ENCODE assay signal across 12 cellular contexts in genomic region chr7:48096273-48096672, GRCh38. TPM values are rescaled to one million over a fixed set of nuclear protein-coding genes. Genes with fewer than 3 reads are reported as not detected.
DNase-seq lines count a peak whose midpoint lies in the region; ATAC-seq and TF ChIP-seq lines count a peak whose summit lies in the region.
"Had no signal": no experiment of that assay in that cellular context is flagged by ENCODE, and none has a peak within 500 bp of the region (broad histone marks: within the 10 kb centered on the region; RNA-seq: fewer than 3 reads in every experiment).

No MANE protein-coding gene starts in this region.

- H3K14ac ChIP-seq in mesenchymal stem cell (ENCODE audit: low read length in 2 of 2): no peak overlapping the region
- H3K14ac ChIP-seq in neuronal stem cell (ENCODE audit: low read length): no peak overlapping the region

- peaks cover 87 to 89% of the 10 kb centered on the region in 2 donors for H3K36me3 Mint-ChIP-seq in CD14-positive monocyte
- H3K36me3 Mint-ChIP-seq in activated naive CD4-positive, alpha-beta T cell treated with anti-CD3 and anti-CD28 coated beads for 36 hours (ENCODE audit: low read depth): peaks cover 50% of the 10 kb centered on the region

- H3K9me3 ChIP-seq in mesenchymal stem cell (ENCODE audit: control insufficient read depth, low read length): no peaks in the 10 kb centered on the region
- H3K9me3 ChIP-seq in neuronal stem cell (replicated peaks in 1 of 2; ENCODE audit: control insufficient read depth in 2 of 2, insufficient read depth in 1 of 2, low read depth in 1 of 2, low read length in 2 of 2): no peaks in the 10 kb centered on the region
- H3K9me3 ChIP-seq: psoas muscle, transverse colon had no signal

- ATAC-seq in omental fat pad (ENCODE audit: low FRiP score): no peak
- ATAC-seq: psoas muscle had no signal

- H3K4me3 Mint-ChIP-seq in CD14-positive monocyte: peak overlapping the region; percentile 53 to 59
- H3K4me3 Mint-ChIP-seq in activated naive CD4-positive, alpha-beta T cell treated with anti-CD3 and anti-CD28 coated beads for 36 hours: peak overlapping the region; percentile 48

- H3K4ac ChIP-seq in mesenchymal stem cell (ENCODE audit: low read depth in 1 of 2, low read length in 2 of 2) (no peak overlapping the region), neuronal stem cell (ENCODE audit: low read length) (no peak overlapping the region)

- H3K27me3 ChIP-seq in mesenchymal stem cell (ENCODE audit: control insufficient read depth in 1 of 2, insufficient read depth in 1 of 2, low read length in 2 of 2): no peaks in the 10 kb centered on the region
- H3K27me3 ChIP-seq in neuronal stem cell (ENCODE audit: control insufficient read depth in 3 of 3, insufficient read depth in 3 of 3, low read depth in 1 of 3, low read length in 3 of 3): no peaks in the 10 kb centered on the region
- H3K27me3 ChIP-seq: transverse colon had no signal

- H3K79me1 ChIP-seq in mesenchymal stem cell (replicated peaks; ENCODE audit: low read length, poor library complexity, severe bottlenecking) (peaks cover 28% of the 10 kb centered on the region), neuronal stem cell (ENCODE audit: low read depth, low read length) (no peaks in the 10 kb centered on the region)

- H3K4me2 ChIP-seq in mesenchymal stem cell (ENCODE audit: low read length, poor library complexity, severe bottlenecking): no peak overlapping the region
- H3K4me2 ChIP-seq in neuronal stem cell (ENCODE audit: insufficient read depth, low read length, poor library complexity, severe bottlenecking): no peak overlapping the region

- H4K91ac ChIP-seq in mesenchymal stem cell (ENCODE audit: low read length) (no peak overlapping the region), neuronal stem cell (ENCODE audit: low read depth, low read length, poor library complexity) (no peak overlapping the region)

- H4K8ac ChIP-seq in mesenchymal stem cell (ENCODE audit: low read length): no peak overlapping the region
- H4K8ac ChIP-seq in neuronal stem cell (ENCODE audit: low read depth, low read length): no peak overlapping the region

- H3K4me1 Mint-ChIP-seq in CD14-positive monocyte: peaks cover 79% of the 10 kb centered on the region
- H3K4me1 Mint-ChIP-seq in activated naive CD4-positive, alpha-beta T cell treated with anti-CD3 and anti-CD28 coated beads for 36 hours (ENCODE audit: low read depth): peaks cover 71% of the 10 kb centered on the region

- H3K9ac ChIP-seq in mesenchymal stem cell (ENCODE audit: low read length) (no peak overlapping the region), neuronal stem cell (ENCODE audit: low read depth, low read length, poor library complexity) (no peak overlapping the region)

- H2BK120ac ChIP-seq in mesenchymal stem cell (ENCODE audit: low read depth, low read length) (no peak overlapping the region), neuronal stem cell (ENCODE audit: low read depth, low read length) (no peak overlapping the region)

- DNase-seq in CD14-positive monocyte (ENCODE audit: low spot score): peak; percentile 78
- peak; percentile 33 for DNase-seq in GF-D8 (lab: John Stamatoyannopoulos, UW)
- peak; percentile 70 for DNase-seq in activated naive CD4-positive, alpha-beta T cell treated with anti-CD3 and anti-CD28 coated beads for 36 hours
- no peak for DNase-seq in mesenchymal stem cell
- no peak for DNase-seq in neuronal stem cell (ENCODE audit: low spot score)
- no peak for DNase-seq in NCI-H1436 treated with DMSO at 0.1 percent for 48 hours (lab: John Stamatoyannopoulos, UW)
- no peak for DNase-seq in omental fat pad (ENCODE audit: low spot score)
- DNase-seq: caudate nucleus, foreskin melanocyte, NCI-H526 treated with DMSO at 0.1 percent for 48 hours, psoas muscle, transverse colon had no signal

- H3K23ac ChIP-seq in mesenchymal stem cell (ENCODE audit: low read length in 2 of 2) (no peak overlapping the region), neuronal stem cell (ENCODE audit: low read depth, low read length, poor library complexity) (no peak overlapping the region)

- intact Hi-C loops in CD14-positive monocyte (cut with micrococcal nuclease): loop anchor here in 1 of 2 donors (10.0 kb wide), 1 partner anchor 521 kb away; no protein-coding TSS in a partner anchor
- intact Hi-C loops in activated naive CD4-positive, alpha-beta T cell treated with anti-CD3 and anti-CD28 coated beads for 36 hours (cut with micrococcal nuclease): loop anchor here (2.0 kb wide), 1 partner anchor 203 kb away; no protein-coding TSS in a partner anchor

- no peak for TF ChIP-seq CTCF in CD14-positive monocyte (IDR thresholded peaks at IDR 0.05)
- TF ChIP-seq CTCF in omental fat pad (IDR thresholded peaks at IDR 0.05): no peak

- H2BK15ac ChIP-seq in mesenchymal stem cell (ENCODE audit: low read depth, poor library complexity, severe bottlenecking) (no peak overlapping the region), neuronal stem cell (ENCODE audit: low read length) (no peak overlapping the region)

- H3K9me3 Mint-ChIP-seq in CD14-positive monocyte: no peaks in the 10 kb centered on the region
- no peaks in the 10 kb centered on the region for H3K9me3 Mint-ChIP-seq in activated naive CD4-positive, alpha-beta T cell treated with anti-CD3 and anti-CD28 coated beads for 36 hours

- no peak overlapping the region for H2AFZ ChIP-seq in mesenchymal stem cell (ENCODE audit: low read depth, low read length)
- H2AFZ ChIP-seq in neuronal stem cell (ENCODE audit: low read length): no peak overlapping the region

- no peaks in the 10 kb centered on the region for H3K27me3 Mint-ChIP-seq in CD14-positive monocyte (ENCODE audit: low read depth in 3 of 3)
- H3K27me3 Mint-ChIP-seq in activated naive CD4-positive, alpha-beta T cell treated with anti-CD3 and anti-CD28 coated beads for 36 hours (ENCODE audit: low read depth): no peaks in the 10 kb centered on the region

- CTCF ChIA-PET in activated naive CD4-positive, alpha-beta T cell treated with anti-CD3 and anti-CD28 coated beads for 36 hours (lab: Charles Lee): interaction anchor here (0.7 to 2.6 kb wide), 6 partner anchors 14 to 134 kb away, joined by 3 to 12 read pairs (median 4); partner anchors contain the start of gene C7orf57

- 95% methylated on average over 2 of the region's 2 CpGs for WGBS in mesenchymal stem cell
- no CpG with 5 or more reads among the region's 2 CpGs for WGBS in neuronal stem cell (ENCODE audit: extremely low coverage in 2 of 2, insufficient read length in 2 of 2, insufficient replicate concordance in 1 of 2), 2 donors

- H2BK12ac ChIP-seq in mesenchymal stem cell (ENCODE audit: low read length in 2 of 2): no peak overlapping the region
- H2BK12ac ChIP-seq in neuronal stem cell (ENCODE audit: low read length): no peak overlapping the region

- no peak overlapping the region for H3K27ac ChIP-seq in mesenchymal stem cell (ENCODE audit: low read length, poor library complexity, severe bottlenecking)
- no peak overlapping the region for H3K27ac ChIP-seq in neuronal stem cell (replicated peaks; ENCODE audit: low read length)
- H3K27ac ChIP-seq: psoas muscle had no signal

- H3K18ac ChIP-seq in mesenchymal stem cell (ENCODE audit: low read depth in 1 of 2, low read length in 2 of 2) (no peak overlapping the region), neuronal stem cell (ENCODE audit: low read length) (no peak overlapping the region)

- no peak overlapping the region for H2BK5ac ChIP-seq in mesenchymal stem cell (ENCODE audit: low read depth, low read length, poor library complexity, severe bottlenecking)
- no peak overlapping the region for H2BK5ac ChIP-seq in neuronal stem cell (ENCODE audit: low read length)

- H2AK5ac ChIP-seq in mesenchymal stem cell (ENCODE audit: low read length, severe bottlenecking) (peak overlapping the region; percentile 86), neuronal stem cell (ENCODE audit: low read depth, low read length) (no peak overlapping the region)

- H3K4me1 ChIP-seq in mesenchymal stem cell (ENCODE audit: control insufficient read depth, insufficient read depth, low read depth, low read length) (peaks cover 19% of the 10 kb centered on the region), neuronal stem cell (ENCODE audit: control insufficient read depth in 2 of 2, insufficient read depth in 1 of 2, low read depth in 1 of 2, low read length in 2 of 2) (peaks cover 0 to under 1% of the 10 kb centered on the region in 2 donors)
- H3K4me1 ChIP-seq: psoas muscle had no signal

- H3K4me3 ChIP-seq in mesenchymal stem cell (ENCODE audit: insufficient read depth in 1 of 2, low read depth in 1 of 2, low read length in 2 of 2) (no peak overlapping the region), neuronal stem cell (ENCODE audit: low read length in 2 of 2) (no peak overlapping the region)
- H3K4me3 ChIP-seq: psoas muscle, transverse colon had no signal

- H3K27ac Mint-ChIP-seq in CD14-positive monocyte: peak overlapping the region; percentile 86 to 98 (median 94)
- H3K27ac Mint-ChIP-seq in activated naive CD4-positive, alpha-beta T cell treated with anti-CD3 and anti-CD28 coated beads for 36 hours: peak overlapping the region; percentile 94

- peaks cover 23 to 72% of the 10 kb centered on the region in 2 experiments for H3K36me3 ChIP-seq in mesenchymal stem cell (ENCODE audit: control insufficient read depth in 1 of 2, insufficient read depth in 2 of 2, low read depth in 1 of 2, low read length in 2 of 2)
- peaks cover 19 to 86% of the 10 kb centered on the region in 2 donors for H3K36me3 ChIP-seq in neuronal stem cell (replicated peaks in 1 of 2; ENCODE audit: control insufficient read depth in 2 of 2, insufficient read depth in 2 of 2, low read length in 2 of 2)

RNA-seq across cellular contexts. Expression of gene UPP1, which starts 7.2 kb away (rescaled TPM):
- polyA plus RNA-seq in CD14-positive monocyte: 100 to 1,000 TPM; 109 to 129 TPM
- 10 to 100 TPM; 46.9 to 48.2 TPM for total RNA-seq in activated naive CD4-positive, alpha-beta T cell treated with anti-CD3 and anti-CD28 coated beads for 36 hours
- 38.2 TPM for polyA plus RNA-seq in mesenchymal stem cell (2013, experiment 1 of 2)
- 37.1 TPM for polyA plus RNA-seq in mesenchymal stem cell (2013, experiment 2 of 2)
- polyA plus RNA-seq in neuronal stem cell (2013, experiment 1 of 2): 25.1 TPM
- polyA plus RNA-seq in neuronal stem cell (2013, experiment 2 of 2): 23.8 TPM
- total RNA-seq in omental fat pad: 100 to 1,000 TPM in 1 of 4 donors, 10 to 100 TPM in 3; 26.1 to 114 (median 32.6) TPM

Comparison
In these comparisons a context has a peak if more than half of its experiments do, and no peak if none do; other contexts are left out.
1. DNase-seq: peak in CD14-positive monocyte (single experiment), GF-D8 (single experiment) and activated naive CD4-positive, alpha-beta T cell treated with anti-CD3 and anti-CD28 coated beads for 36 hours (single experiment); none in mesenchymal stem cell (single experiment), neuronal stem cell (single experiment), NCI-H1436 treated with DMSO at 0.1 percent for 48 hours (single experiment) and omental fat pad (single experiment).